15 cellular contexts compared by ENCODE assay signal in genomic region chr3:93931597-93932229, GRCh38. TPM values are rescaled to one million over a fixed set of nuclear protein-coding genes. Genes with fewer than 3 reads are reported as not detected.
DNase-seq lines count a peak whose midpoint lies in the region; ATAC-seq, FAIRE-seq and TF ChIP-seq lines count a peak whose summit lies in the region.
"Had no signal": no experiment of that assay in that cellular context is flagged by ENCODE, and none has a peak within 500 bp of the region (broad histone marks: within the 10 kb centered on the region; RNA-seq: fewer than 3 reads in every experiment).

No MANE protein-coding gene starts in this region.

- DNase-seq in heart right ventricle: peak in 1 of 2 donors; percentile 15
- DNase-seq in Right ventricle myocardium inferior (ENCODE audit: missing footprints): no peak
- no peak for DNase-seq in HepG2 (ENCODE audit: low spot score)
- DNase-seq in right lobe of liver: peak in 1 of 3 donors; percentile 72
- DNase-seq in activated naive CD4-positive, alpha-beta T cell treated with Interleukin-2 at 50 U/mL for 16 hours: no peak
- DNase-seq: 8988T; CD4-positive, alpha-beta memory T cell; DMS79 treated with DMSO at 0.1 percent for 48 hours; GF-D8; GM23248 had no signal

- H3K4me3 ChIP-seq in heart right ventricle (no peak overlapping the region), liver (ENCODE audit: low read depth in 1 of 3, low read length in 3 of 3) (no peak overlapping the region), HepG2 (replicated peaks in 1 of 3; ENCODE audit: insufficient read depth in 1 of 3, low read depth in 2 of 3, low read length in 3 of 3) (no peak overlapping the region), right lobe of liver (no peak overlapping the region)
- H3K4me3 ChIP-seq: BLaER1, GM23248, HAP-1 had no signal

- peak in 5 of 8 donors; percentile 59 to 93 (median 81) for ATAC-seq in heart right ventricle
- ATAC-seq in Right ventricle myocardium inferior: no peak
- ATAC-seq in HepG2: no peak
- peak; percentile 78 to 90 (median 80) for ATAC-seq in right lobe of liver
- ATAC-seq in GM19328 (IDR thresholded peaks at IDR 0.05; ENCODE audit: unreplicated experiment): no peak

- no peaks in the 10 kb centered on the region for H3K79me2 ChIP-seq in HepG2 (ENCODE audit: insufficient read depth, low read length)

- WGBS in heart right ventricle, 2 donors: 92 to 95% methylated on average over 5 of the region's 5 CpGs
- WGBS in liver: 38% methylated on average over 5 of the region's 5 CpGs
- WGBS in HepG2 (ENCODE audit: low lambda C conversion rate): 95% methylated on average over 5 of the region's 5 CpGs
- WGBS in right lobe of liver (ENCODE audit: insufficient coverage, low coverage, low lambda C conversion rate, missing lambda C conversion rate): 23% methylated on average over 5 of the region's 5 CpGs

- CTCF ChIA-PET in HepG2 (lab: Yijun Ruan, JAX; ENCODE audit: low intra/inter-chr PET ratio, low total read pairs): no interaction called here

- H3K9me3 ChIP-seq in heart right ventricle: peaks cover 0 to 5% (median 0%) of the 10 kb centered on the region in 11 donors
- H3K9me3 ChIP-seq in liver (ENCODE audit: control insufficient read depth in 4 of 4, low read length in 3 of 4): no peaks in the 10 kb centered on the region
- H3K9me3 ChIP-seq in HepG2 (ENCODE audit: low read length): no peaks in the 10 kb centered on the region
- no peaks in the 10 kb centered on the region for H3K9me3 ChIP-seq in right lobe of liver
- H3K9me3 ChIP-seq: BLaER1, HAP-1 had no signal

- H3K9ac ChIP-seq in liver (ENCODE audit: low read depth in 1 of 2, low read length in 2 of 2) (no peak overlapping the region), HepG2 (ENCODE audit: insufficient read depth, low read depth, low read length) (no peak overlapping the region)
- H3K9ac ChIP-seq: BLaER1, GM23248 had no signal

- no TSS peak for BruUV-seq in HepG2 (replicated peaks; lab: Mats Ljungman, UMichigan)

- no peaks in the 10 kb centered on the region for H4K20me1 ChIP-seq in HepG2 (ENCODE audit: insufficient read depth, low read length)
- H4K20me1 ChIP-seq: BLaER1 had no signal

- TF ChIP-seq RAD21 in liver (IDR thresholded peaks at IDR 0.05): peak; percentile 3 to 14
- no peak for TF ChIP-seq RAD21 in HepG2 (CRISPR knock-in tag; IDR thresholded peaks at IDR 0.05)

- TF ChIP-seq EP300 in HepG2 (IDR thresholded peaks at IDR 0.05; ENCODE audit: low read depth in 2 of 2, low read length in 2 of 2) (no peak), HepG2 (CRISPR knock-in tag; IDR thresholded peaks at IDR 0.05; ENCODE audit: borderline replicate concordance) (no peak)

- H3K4me1 ChIP-seq in heart right ventricle (peaks cover 0 to 20% (median 0%) of the 10 kb centered on the region in 9 donors), liver (ENCODE audit: control insufficient read depth in 4 of 4, insufficient read depth in 4 of 4, low read length in 3 of 4) (peaks cover 0 to 34% (median 8%) of the 10 kb centered on the region in 4 donors), HepG2 (ENCODE audit: insufficient read depth, low read length) (peaks cover 10% of the 10 kb centered on the region), right lobe of liver (peaks cover 0 to 39% (median 7%) of the 10 kb centered on the region in 4 donors)
- H3K4me1 ChIP-seq: BLaER1, HAP-1 had no signal

- intact Hi-C loops in heart right ventricle (cut with DNase I) (no loop called here), Right ventricle myocardium inferior (cut with DNase I) (no loop called here), HepG2 (cut with micrococcal nuclease; ENCODE audit: unreplicated experiment) (no loop called here), right lobe of liver (cut with DNase I) (no loop called here)

- in situ Hi-C loops in HepG2 (cut with HindIII; ENCODE audit: extremely low pct_ligation_motif_present, low pct_unique_long_range_greater_than_20kb): no loop called here

- FAIRE-seq in HepG2 (lab: Jason Lieb, UNC): no peak
- FAIRE-seq: GM19239 had no signal

- TF ChIP-seq CTCF in heart right ventricle (IDR thresholded peaks at IDR 0.05): no peak
- TF ChIP-seq CTCF in liver (IDR thresholded peaks at IDR 0.05; ENCODE audit: low read depth, low read length, missing input control): no peak
- no peak for TF ChIP-seq CTCF in HepG2 (CRISPR knock-in tag; IDR thresholded peaks at IDR 0.05)
- TF ChIP-seq CTCF in right lobe of liver (IDR thresholded peaks at IDR 0.05): no peak

- H3K27me3 ChIP-seq in heart right ventricle: no peaks in the 10 kb centered on the region
- H3K27me3 ChIP-seq in liver (ENCODE audit: control insufficient read depth in 4 of 4, insufficient read depth in 4 of 4, low read length in 3 of 4): no peaks in the 10 kb centered on the region
- no peaks in the 10 kb centered on the region for H3K27me3 ChIP-seq in HepG2 (ENCODE audit: control insufficient read depth in 1 of 2, insufficient read depth in 2 of 2, low read length in 2 of 2)
- no peaks in the 10 kb centered on the region for H3K27me3 ChIP-seq in right lobe of liver
- H3K27me3 ChIP-seq: BLaER1 had no signal

- TF ChIP-seq POLR2A in HepG2 (IDR thresholded peaks at IDR 0.05; ENCODE audit: insufficient read depth in 1 of 2, low read depth in 2 of 2, low read length in 2 of 2) (no peak), right lobe of liver (IDR thresholded peaks at IDR 0.05) (no peak)

- POLR2A ChIA-PET in HepG2 (lab: Yijun Ruan, JAX): interaction anchor here (1.1 kb wide), 1 partner anchor 42 kb away, joined by 5 read pairs; the partner anchor contains the start of gene PROS1

- H2AFZ ChIP-seq in HepG2 (ENCODE audit: low read length): no peak overlapping the region
- H2AFZ ChIP-seq: GM23248 had no signal

- H3K4me2 ChIP-seq in HepG2 (ENCODE audit: low read depth, low read length): no peak overlapping the region
- H3K4me2 ChIP-seq: BLaER1 had no signal

- peaks cover 0 to 4% (median 0%) of the 10 kb centered on the region in 9 donors for H3K36me3 ChIP-seq in heart right ventricle
- H3K36me3 ChIP-seq in liver (ENCODE audit: control insufficient read depth in 4 of 4, insufficient read depth in 3 of 4, low read depth in 1 of 4, low read length in 3 of 4): peaks cover 0 to 2% (median 0%) of the 10 kb centered on the region in 4 donors
- H3K36me3 ChIP-seq in HepG2 (replicated peaks in 1 of 2; ENCODE audit: control insufficient read depth in 1 of 2, insufficient read depth in 2 of 2, low read length in 2 of 2): no peaks in the 10 kb centered on the region
- no peaks in the 10 kb centered on the region for H3K36me3 ChIP-seq in right lobe of liver
- H3K36me3 ChIP-seq: BLaER1, HAP-1 had no signal

- H3K27ac ChIP-seq in heart right ventricle (peak overlapping the region in 2 of 10 donors; percentile 21 to 32), liver (ENCODE audit: low read depth in 1 of 2, low read length in 2 of 2) (peak overlapping the region; percentile 72 to 78), HepG2 (ENCODE audit: extremely low read length, insufficient read depth, low read length) (no peak overlapping the region), right lobe of liver (peak overlapping the region; percentile 4 to 85 (median 68))
- H3K27ac ChIP-seq: BLaER1, GM23248 had no signal

RNA-seq across cellular contexts. Expression of gene PROS1, which starts 42.0 kb away (rescaled TPM):
- total RNA-seq in heart right ventricle: 100 to 1,000 TPM in 2 of 10 donors, 10 to 100 TPM in 8; 13.9 to 147 (median 47.1) TPM
- 10 to 100 TPM; 13.0 to 17.2 TPM for polyA plus RNA-seq in heart right ventricle
- 23.1 TPM for total RNA-seq in Right ventricle myocardium inferior
- total RNA-seq in liver: 100 to 1,000 TPM; 123 to 252 TPM
- polyA plus RNA-seq in liver: 100 to 1,000 TPM in 1 of 2 donors, 10 to 100 TPM in 1; 88.9 to 162 TPM
- total RNA-seq in HepG2 (2016; rRNA removed; fragmentation: Illumina TruSeq; extraction: Trizol): 45.6 and 76.8 TPM in 2 replicates
- 6.6 and 7.7 TPM in 2 replicates for total RNA-seq in HepG2 (2016; cell fraction: cytosol; rRNA removed; fragmentation: Illumina TruSeq; extraction: Trizol; ENCODE audit: low read depth)
- 45.9 and 77.9 TPM in 2 replicates for total RNA-seq in HepG2 (2016; cell fraction: insoluble cytoplasmic fraction; rRNA removed; fragmentation: Illumina TruSeq; extraction: Trizol)
- total RNA-seq in HepG2 (2016; cell fraction: membrane; rRNA removed; fragmentation: Illumina TruSeq; extraction: Trizol): 16.5 and 18.4 TPM in 2 replicates
- 67.0 and 76.8 TPM in 2 replicates for total RNA-seq in HepG2 (2016; cell fraction: nucleus; rRNA removed; fragmentation: Illumina TruSeq; extraction: Trizol)
- polyA plus RNA-seq in HepG2 (2011; rRNA removed): 57.3 and 63.8 TPM in 2 replicates
- 27.3 and 46.9 TPM in 2 replicates for polyA plus RNA-seq in HepG2 (2011; cell fraction: cytosol; rRNA removed)
- polyA plus RNA-seq in HepG2 (2011; cell fraction: nucleus; rRNA removed): 15.9 and 19.0 TPM in 2 replicates
- 49.8 and 56.8 TPM in 2 replicates for polyA plus RNA-seq in HepG2 (2012)
- 3.4 and 4.6 TPM in 2 replicates for polyA plus RNA-seq in HepG2 (2016; cell fraction: cytosol; fragmentation: Illumina TruSeq; extraction: Trizol; ENCODE audit: low read depth)
- polyA plus RNA-seq in HepG2 (2016; cell fraction: insoluble cytoplasmic fraction; fragmentation: Illumina TruSeq; extraction: Trizol; ENCODE audit: low read depth): 34.0 and 37.7 TPM in 2 replicates
- 8.8 and 10.1 TPM in 2 replicates for polyA plus RNA-seq in HepG2 (2016; cell fraction: membrane; fragmentation: Illumina TruSeq; extraction: Trizol; ENCODE audit: low read depth)
- 73.1 and 76.0 TPM in 2 replicates for polyA plus RNA-seq in HepG2 (2016; cell fraction: nucleus; fragmentation: Illumina TruSeq; extraction: Trizol; ENCODE audit: insufficient read depth, low read depth)
- polyA minus RNA-seq in HepG2 (2011; rRNA and poly(A)+ RNA removed; ENCODE audit: low replicate concordance): 1.6 and 26.2 TPM in 2 replicates
- polyA minus RNA-seq in HepG2 (2011; cell fraction: cytosol; rRNA and poly(A)+ RNA removed): 52.4 and 70.5 TPM in 2 replicates
- 31.2 and 49.1 TPM in 2 replicates for polyA minus RNA-seq in HepG2 (2011; cell fraction: nucleus; rRNA and poly(A)+ RNA removed)
- 100 to 1,000 TPM; 157 to 215 (median 183) TPM for total RNA-seq in right lobe of liver
- total RNA-seq: CD4-positive, alpha-beta memory T cell had no signal
- polyA plus RNA-seq: CD4-positive, alpha-beta memory T cell had no signal

RNA-seq across cellular contexts. Expression of gene ARL13B, which starts 48.2 kb away (rescaled TPM):
- total RNA-seq in heart right ventricle (1 to 10 TPM; 3.1 to 7.4 (median 4.3) TPM), Right ventricle myocardium inferior (3.4 TPM), liver (1 to 10 TPM; 3.1 to 3.9 TPM), HepG2 (2016; rRNA removed; fragmentation: Illumina TruSeq; extraction: Trizol) (9.6 and 12.7 TPM in 2 replicates), right lobe of liver (1 to 10 TPM; 3.9 to 5.6 (median 4.5) TPM)
- polyA plus RNA-seq in heart right ventricle (1 to 10 TPM; 2.2 to 5.0 TPM), liver (1 to 10 TPM; 3.0 to 5.8 TPM), HepG2 (2011; rRNA removed) (1.6 and 2.2 TPM in 2 replicates)
- total RNA-seq in HepG2 (2016; cell fraction: cytosol; rRNA removed; fragmentation: Illumina TruSeq; extraction: Trizol; ENCODE audit: low read depth): 16.9 and 22.2 TPM in 2 replicates
- total RNA-seq in HepG2 (2016; cell fraction: insoluble cytoplasmic fraction; rRNA removed; fragmentation: Illumina TruSeq; extraction: Trizol): 10.0 and 11.7 TPM in 2 replicates
- total RNA-seq in HepG2 (2016; cell fraction: membrane; rRNA removed; fragmentation: Illumina TruSeq; extraction: Trizol): 4.1 and 5.4 TPM in 2 replicates
- 7.1 and 8.3 TPM in 2 replicates for total RNA-seq in HepG2 (2016; cell fraction: nucleus; rRNA removed; fragmentation: Illumina TruSeq; extraction: Trizol)
- 1.5 and 2.6 TPM in 2 replicates for polyA plus RNA-seq in HepG2 (2011; cell fraction: cytosol; rRNA removed)
- 1.1 and 1.5 TPM in 2 replicates for polyA plus RNA-seq in HepG2 (2011; cell fraction: nucleus; rRNA removed)
- 3.0 and 3.2 TPM in 2 replicates for polyA plus RNA-seq in HepG2 (2012)
- 0.16 and 0.32 TPM in 2 replicates for polyA plus RNA-seq in HepG2 (2016; cell fraction: cytosol; fragmentation: Illumina TruSeq; extraction: Trizol; ENCODE audit: low read depth)
- polyA plus RNA-seq in HepG2 (2016; cell fraction: insoluble cytoplasmic fraction; fragmentation: Illumina TruSeq; extraction: Trizol; ENCODE audit: low read depth): 11.0 and 11.4 TPM in 2 replicates
- polyA plus RNA-seq in HepG2 (2016; cell fraction: membrane; fragmentation: Illumina TruSeq; extraction: Trizol; ENCODE audit: low read depth): 0.80 and 1.2 TPM in 2 replicates
- polyA plus RNA-seq in HepG2 (2016; cell fraction: nucleus; fragmentation: Illumina TruSeq; extraction: Trizol; ENCODE audit: insufficient read depth, low read depth): 6.5 and 8.1 TPM in 2 replicates
- 3.2 and 4.0 TPM in 2 replicates for polyA minus RNA-seq in HepG2 (2011; rRNA and poly(A)+ RNA removed; ENCODE audit: low replicate concordance)
- polyA minus RNA-seq in HepG2 (2011; cell fraction: cytosol; rRNA and poly(A)+ RNA removed): 3.1 and 4.7 TPM in 2 replicates
- polyA minus RNA-seq in HepG2 (2011; cell fraction: nucleus; rRNA and poly(A)+ RNA removed): 2.4 and 3.7 TPM in 2 replicates

Comparison
In these comparisons a context has a peak if more than half of its experiments do, and no peak if none do; other contexts are left out.
1. ATAC-seq: peak in heart right ventricle (5 of 8) and right lobe of liver (4 of 4); none in Right ventricle myocardium inferior (single experiment), HepG2 (single experiment) and GM19328 (single experiment).